In genomic region chr6:26571592-26572296, GRCh38 we compare ENCODE assay signal across 8 cellular contexts. TPM values are rescaled to one million over a fixed set of nuclear protein-coding genes. Genes with fewer than 3 reads are reported as not detected.
DNase-seq lines count a peak whose midpoint lies in the region; ATAC-seq, FAIRE-seq and TF ChIP-seq lines count a peak whose summit lies in the region.

No MANE protein-coding gene starts in this region.

- no peaks in the 10 kb centered on the region for H4K20me1 ChIP-seq in neural cell (ENCODE audit: insufficient read depth)

- no peak for FAIRE-seq in HTR-8/SVneo (lab: Jason Lieb, UNC)

- CTCF ChIA-PET in CD4-positive, alpha-beta T cell (lab: Charles Lee), result interaction anchor here (0.6 to 3.8 kb wide), 18 partner anchors 10 to 1299 kb away, joined by 3 to 31 read pairs (median 4); partner anchors contain the start of gene HMGN4

- peaks cover 30% of the 10 kb centered on the region for H3K4me1 Mint-ChIP-seq in CD4-positive, alpha-beta T cell (ENCODE audit: low read depth)

- H2AFZ ChIP-seq in neural cell (ENCODE audit: low read depth, low read length), result peak overlapping the region; percentile 80

- H3K27ac ChIP-seq in CD4-positive, alpha-beta T cell (ENCODE audit: low read depth, low read length), result no peak overlapping the region
- H3K27ac ChIP-seq in neural cell (ENCODE audit: low read length), result peak overlapping the region; percentile 76

- peak in 3 of 10 experiments; percentile 15 to 52 (median 26) for DNase-seq in CD4-positive, alpha-beta T cell
- DNase-seq in HTR-8/SVneo (ENCODE audit: insufficient read length, low spot score), result peak; percentile 62
- peak; percentile 30 to 69 for DNase-seq in NOMO-1 (lab: John Stamatoyannopoulos, UW; ENCODE audit: unreplicated experiment in 2 of 2)
- peak; percentile 77 to 79 for DNase-seq in activated T-cell treated with anti-CD3 and anti-CD28 coated beads, Interleukin-2, amount 50 U/mL, for 48 hours
- peak; percentile 81 for DNase-seq in fibroblast of the conjunctiva (ENCODE audit: low read depth)

- H3K27me3 ChIP-seq in CD4-positive, alpha-beta T cell (ENCODE audit: control insufficient read depth, insufficient read depth, low read length), result no peaks in the 10 kb centered on the region
- peaks cover 23% of the 10 kb centered on the region for H3K27me3 ChIP-seq in neural cell (ENCODE audit: insufficient read depth, low read depth, low read length)

- H3K9me3 ChIP-seq in CD4-positive, alpha-beta T cell (ENCODE audit: control insufficient read depth, low read length), result no peaks in the 10 kb centered on the region
- no peaks in the 10 kb centered on the region for H3K9me3 ChIP-seq in neural cell (ENCODE audit: low read length)

- peak overlapping the region; percentile 92 for H3K27ac Mint-ChIP-seq in CD4-positive, alpha-beta T cell

- ATAC-seq in CD4-positive, alpha-beta T cell (ENCODE audit: poor library complexity), result peak; percentile 54
- ATAC-seq in GM21515 (IDR thresholded peaks at IDR 0.05; ENCODE audit: unreplicated experiment) (no peak), GM21737 (IDR thresholded peaks at IDR 0.05; ENCODE audit: unreplicated experiment) (no peak)

- POLR2A ChIA-PET in CD4-positive, alpha-beta T cell (lab: Charles Lee), result interaction anchor here (0.6 to 2.0 kb wide), 16 partner anchors 18 to 1266 kb away, joined by 3 to 14 read pairs (median 3); a partner anchor contains a TSS

- H3K27me3 Mint-ChIP-seq in CD4-positive, alpha-beta T cell, result peaks cover 17% of the 10 kb centered on the region

- no peaks in the 10 kb centered on the region for H3K9me2 ChIP-seq in neural cell (ENCODE audit: insufficient read depth, low read length)

- H3K9me3 Mint-ChIP-seq in CD4-positive, alpha-beta T cell, result peaks cover 9% of the 10 kb centered on the region

- H3K4me3 Mint-ChIP-seq in CD4-positive, alpha-beta T cell, result peak overlapping the region; percentile 94

- no peak for TF ChIP-seq RAD21 in neural cell (conservative IDR thresholded peaks at IDR 0.05)

- H3K36me3 Mint-ChIP-seq in CD4-positive, alpha-beta T cell (ENCODE audit: low read depth), result peaks cover 35% of the 10 kb centered on the region

- H3K4me3 ChIP-seq in neural cell (ENCODE audit: low read length), result peak overlapping the region; percentile 70

- intact Hi-C loops in CD4-positive, alpha-beta T cell (cut with DNase I, micrococcal nuclease), result loop anchor here in 1 of 2 experiments (1.0 kb wide), 2 partner anchors 18 to 25 kb away; partner anchors contain the start of gene ABT1

- peak; percentile 31 for TF ChIP-seq EP300 in neural cell (conservative IDR thresholded peaks at IDR 0.05; ENCODE audit: poor library complexity, severe bottlenecking)

- no peak overlapping the region for H3K4me2 ChIP-seq in neural cell (ENCODE audit: low read length)

- H3K36me3 ChIP-seq in neural cell (ENCODE audit: insufficient read depth, low read length), result no peaks in the 10 kb centered on the region

- H3K79me2 ChIP-seq in neural cell (replicated peaks; ENCODE audit: insufficient read depth, low read length), result no peaks in the 10 kb centered on the region

- TF ChIP-seq CTCF in CD4-positive, alpha-beta T cell (IDR thresholded peaks at IDR 0.05), result no peak
- TF ChIP-seq CTCF in neural cell (IDR thresholded peaks at IDR 0.05; ENCODE audit: poor library complexity, severe bottlenecking), result no peak

- H3K9ac ChIP-seq in neural cell (ENCODE audit: low read length), result peak overlapping the region; percentile 63

- peaks cover 6% of the 10 kb centered on the region for H3F3A ChIP-seq in neural cell (ENCODE audit: insufficient read depth, low read length, poor library complexity, severe bottlenecking)

TF ChIP-seq in neural cell, 6 proteins besides CTCF, POLR2A, EP300 and RAD21:
- TF ChIP-seq EZH2 (IDR thresholded peaks at IDR 0.05; ENCODE audit: borderline replicate concordance, insufficient read depth, low read length, poor library complexity, severe bottlenecking), result no peak
- no peak for TF ChIP-seq TAF1 (IDR thresholded peaks at IDR 0.05; ENCODE audit: low read depth)
- TF ChIP-seq, protein P1, sequence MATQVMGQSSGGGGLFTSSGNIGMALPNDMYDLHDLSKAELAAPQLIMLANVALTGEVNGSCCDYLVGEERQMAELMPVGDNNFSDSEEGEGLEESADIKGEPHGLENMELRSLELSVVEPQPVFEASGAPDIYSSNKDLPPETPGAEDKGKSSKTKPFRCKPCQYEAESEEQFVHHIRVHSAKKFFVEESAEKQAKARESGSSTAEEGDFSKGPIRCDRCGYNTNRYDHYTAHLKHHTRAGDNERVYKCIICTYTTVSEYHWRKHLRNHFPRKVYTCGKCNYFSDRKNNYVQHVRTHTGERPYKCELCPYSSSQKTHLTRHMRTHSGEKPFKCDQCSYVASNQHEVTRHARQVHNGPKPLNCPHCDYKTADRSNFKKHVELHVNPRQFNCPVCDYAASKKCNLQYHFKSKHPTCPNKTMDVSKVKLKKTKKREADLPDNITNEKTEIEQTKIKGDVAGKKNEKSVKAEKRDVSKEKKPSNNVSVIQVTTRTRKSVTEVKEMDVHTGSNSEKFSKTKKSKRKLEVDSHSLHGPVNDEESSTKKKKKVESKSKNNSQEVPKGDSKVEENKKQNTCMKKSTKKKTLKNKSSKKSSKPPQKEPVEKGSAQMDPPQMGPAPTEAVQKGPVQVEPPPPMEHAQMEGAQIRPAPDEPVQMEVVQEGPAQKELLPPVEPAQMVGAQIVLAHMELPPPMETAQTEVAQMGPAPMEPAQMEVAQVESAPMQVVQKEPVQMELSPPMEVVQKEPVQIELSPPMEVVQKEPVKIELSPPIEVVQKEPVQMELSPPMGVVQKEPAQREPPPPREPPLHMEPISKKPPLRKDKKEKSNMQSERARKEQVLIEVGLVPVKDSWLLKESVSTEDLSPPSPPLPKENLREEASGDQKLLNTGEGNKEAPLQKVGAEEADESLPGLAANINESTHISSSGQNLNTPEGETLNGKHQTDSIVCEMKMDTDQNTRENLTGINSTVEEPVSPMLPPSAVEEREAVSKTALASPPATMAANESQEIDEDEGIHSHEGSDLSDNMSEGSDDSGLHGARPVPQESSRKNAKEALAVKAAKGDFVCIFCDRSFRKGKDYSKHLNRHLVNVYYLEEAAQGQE (IDR thresholded peaks at IDR 0.05; ENCODE audit: borderline replicate concordance), result no peak
- TF ChIP-seq MXI1 (conservative IDR thresholded peaks at IDR 0.05; ENCODE audit: poor library complexity, severe bottlenecking), result no peak
- no peak for TF ChIP-seq SMC3 (conservative IDR thresholded peaks at IDR 0.05; ENCODE audit: poor library complexity)
- TF ChIP-seq POLR2AphosphoS5 (IDR thresholded peaks at IDR 0.05), result no peak

RNA-seq across cellular contexts. Expression of gene ABT1, which starts 25.0 kb away (rescaled TPM):
- total RNA-seq in CD4-positive, alpha-beta T cell, result 10 to 100 TPM; 39.8 to 40.4 TPM
- 22.4 and 26.1 TPM in 2 replicates for polyA plus RNA-seq in neural cell
- polyA minus RNA-seq in neural cell, result 16.4 and 21.2 TPM in 2 replicates

RNA-seq across cellular contexts. Expression of gene HMGN4, which starts 33.6 kb away (rescaled TPM):
- total RNA-seq in CD4-positive, alpha-beta T cell, result 10 to 100 TPM; 22.7 to 24.8 TPM
- polyA plus RNA-seq in neural cell, result 125 and 138 TPM in 2 replicates
- polyA minus RNA-seq in neural cell, result 92.0 and 99.3 TPM in 2 replicates
